In the genomic region with DNA sequence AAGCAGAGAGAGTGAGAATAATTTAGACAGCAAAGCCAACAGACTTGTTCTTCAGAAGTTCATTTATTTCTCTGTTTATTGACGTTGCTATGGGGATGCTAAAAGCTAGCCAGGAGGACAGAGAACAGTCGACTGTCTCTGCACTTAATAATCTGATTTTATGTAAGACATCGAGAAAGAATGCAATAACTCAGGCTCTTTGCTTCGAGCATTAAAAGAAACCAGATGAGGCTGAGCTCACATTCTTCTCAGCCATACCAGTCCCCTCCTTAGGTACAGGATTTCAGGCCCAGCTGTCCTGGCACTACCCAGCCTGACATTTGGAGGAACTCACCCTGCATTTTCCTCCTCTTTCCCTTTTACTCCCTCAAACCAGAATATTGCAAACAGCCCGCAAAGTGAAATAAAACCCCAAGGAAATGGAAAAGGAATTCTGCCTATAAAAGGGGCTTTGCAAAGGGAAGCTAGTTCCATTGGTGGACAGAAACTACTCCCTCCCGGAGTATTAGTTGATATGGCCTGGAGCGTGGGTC, we compare ENCODE assay signal across 1 cellular context.
TF ChIP-seq lines count a peak whose summit lies in the region.

No MANE protein-coding gene starts in this region.

TF ChIP-seq in GM23338, 12 proteins besides CTCF, POLR2A, EP300 and RAD21 (continued from another document):
- TF ChIP-seq, protein P1, sequence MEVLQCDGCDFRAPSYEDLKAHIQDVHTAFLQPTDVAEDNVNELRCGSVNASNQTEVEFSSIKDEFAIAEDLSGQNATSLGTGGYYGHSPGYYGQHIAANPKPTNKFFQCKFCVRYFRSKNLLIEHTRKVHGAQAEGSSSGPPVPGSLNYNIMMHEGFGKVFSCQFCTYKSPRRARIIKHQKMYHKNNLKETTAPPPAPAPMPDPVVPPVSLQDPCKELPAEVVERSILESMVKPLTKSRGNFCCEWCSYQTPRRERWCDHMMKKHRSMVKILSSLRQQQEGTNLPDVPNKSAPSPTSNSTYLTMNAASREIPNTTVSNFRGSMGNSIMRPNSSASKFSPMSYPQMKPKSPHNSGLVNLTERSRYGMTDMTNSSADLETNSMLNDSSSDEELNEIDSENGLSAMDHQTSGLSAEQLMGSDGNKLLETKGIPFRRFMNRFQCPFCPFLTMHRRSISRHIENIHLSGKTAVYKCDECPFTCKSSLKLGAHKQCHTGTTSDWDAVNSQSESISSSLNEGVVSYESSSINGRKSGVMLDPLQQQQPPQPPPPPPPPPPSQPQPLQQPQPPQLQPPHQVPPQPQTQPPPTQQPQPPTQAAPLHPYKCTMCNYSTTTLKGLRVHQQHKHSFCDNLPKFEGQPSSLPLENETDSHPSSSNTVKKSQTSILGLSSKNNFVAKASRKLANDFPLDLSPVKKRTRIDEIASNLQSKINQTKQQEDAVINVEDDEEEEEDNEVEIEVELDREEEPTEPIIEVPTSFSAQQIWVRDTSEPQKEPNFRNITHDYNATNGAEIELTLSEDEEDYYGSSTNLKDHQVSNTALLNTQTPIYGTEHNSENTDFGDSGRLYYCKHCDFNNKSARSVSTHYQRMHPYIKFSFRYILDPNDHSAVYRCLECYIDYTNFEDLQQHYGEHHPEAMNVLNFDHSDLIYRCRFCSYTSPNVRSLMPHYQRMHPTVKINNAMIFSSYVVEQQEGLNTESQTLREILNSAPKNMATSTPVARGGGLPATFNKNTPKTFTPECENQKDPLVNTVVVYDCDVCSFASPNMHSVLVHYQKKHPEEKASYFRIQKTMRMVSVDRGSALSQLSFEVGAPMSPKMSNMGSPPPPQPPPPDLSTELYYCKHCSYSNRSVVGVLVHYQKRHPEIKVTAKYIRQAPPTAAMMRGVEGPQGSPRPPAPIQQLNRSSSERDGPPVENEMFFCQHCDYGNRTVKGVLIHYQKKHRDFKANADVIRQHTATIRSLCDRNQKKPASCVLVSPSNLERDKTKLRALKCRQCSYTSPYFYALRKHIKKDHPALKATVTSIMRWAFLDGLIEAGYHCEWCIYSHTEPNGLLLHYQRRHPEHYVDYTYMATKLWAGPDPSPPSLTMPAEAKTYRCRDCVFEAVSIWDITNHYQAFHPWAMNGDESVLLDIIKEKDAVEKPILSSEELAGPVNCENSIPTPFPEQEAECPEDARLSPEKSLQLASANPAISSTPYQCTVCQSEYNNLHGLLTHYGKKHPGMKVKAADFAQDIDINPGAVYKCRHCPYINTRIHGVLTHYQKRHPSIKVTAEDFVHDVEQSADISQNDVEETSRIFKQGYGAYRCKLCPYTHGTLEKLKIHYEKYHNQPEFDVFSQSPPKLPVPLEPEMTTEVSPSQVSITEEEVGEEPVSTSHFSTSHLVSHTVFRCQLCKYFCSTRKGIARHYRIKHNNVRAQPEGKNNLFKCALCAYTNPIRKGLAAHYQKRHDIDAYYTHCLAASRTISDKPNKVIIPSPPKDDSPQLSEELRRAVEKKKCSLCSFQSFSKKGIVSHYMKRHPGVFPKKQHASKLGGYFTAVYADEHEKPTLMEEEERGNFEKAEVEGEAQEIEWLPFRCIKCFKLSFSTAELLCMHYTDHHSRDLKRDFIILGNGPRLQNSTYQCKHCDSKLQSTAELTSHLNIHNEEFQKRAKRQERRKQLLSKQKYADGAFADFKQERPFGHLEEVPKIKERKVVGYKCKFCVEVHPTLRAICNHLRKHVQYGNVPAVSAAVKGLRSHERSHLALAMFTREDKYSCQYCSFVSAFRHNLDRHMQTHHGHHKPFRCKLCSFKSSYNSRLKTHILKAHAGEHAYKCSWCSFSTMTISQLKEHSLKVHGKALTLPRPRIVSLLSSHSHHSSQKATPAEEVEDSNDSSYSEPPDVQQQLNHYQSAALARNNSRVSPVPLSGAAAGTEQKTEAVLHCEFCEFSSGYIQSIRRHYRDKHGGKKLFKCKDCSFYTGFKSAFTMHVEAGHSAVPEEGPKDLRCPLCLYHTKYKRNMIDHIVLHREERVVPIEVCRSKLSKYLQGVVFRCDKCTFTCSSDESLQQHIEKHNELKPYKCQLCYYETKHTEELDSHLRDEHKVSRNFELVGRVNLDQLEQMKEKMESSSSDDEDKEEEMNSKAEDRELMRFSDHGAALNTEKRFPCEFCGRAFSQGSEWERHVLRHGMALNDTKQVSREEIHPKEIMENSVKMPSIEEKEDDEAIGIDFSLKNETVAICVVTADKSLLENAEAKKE (CRISPR knock-in tag; IDR thresholded peaks at IDR 0.05): no peak
- TF ChIP-seq POLR2AphosphoS5 (IDR thresholded peaks at IDR 0.05; ENCODE audit: low read depth) (no peak), STAT1 (IDR thresholded peaks at IDR 0.05; ENCODE audit: unreplicated experiment) (no peak), ZNF331 (CRISPR knock-in tag; IDR thresholded peaks at IDR 0.05; ENCODE audit: low read depth) (no peak), JUNB (IDR thresholded peaks at IDR 0.05; ENCODE audit: unreplicated experiment) (no peak), EZH2 (IDR thresholded peaks at IDR 0.05; ENCODE audit: low read depth, unreplicated experiment) (no peak), ZNF114 (CRISPR knock-in tag; IDR thresholded peaks at IDR 0.05) (no peak)
- TF ChIP-seq, protein P2, sequence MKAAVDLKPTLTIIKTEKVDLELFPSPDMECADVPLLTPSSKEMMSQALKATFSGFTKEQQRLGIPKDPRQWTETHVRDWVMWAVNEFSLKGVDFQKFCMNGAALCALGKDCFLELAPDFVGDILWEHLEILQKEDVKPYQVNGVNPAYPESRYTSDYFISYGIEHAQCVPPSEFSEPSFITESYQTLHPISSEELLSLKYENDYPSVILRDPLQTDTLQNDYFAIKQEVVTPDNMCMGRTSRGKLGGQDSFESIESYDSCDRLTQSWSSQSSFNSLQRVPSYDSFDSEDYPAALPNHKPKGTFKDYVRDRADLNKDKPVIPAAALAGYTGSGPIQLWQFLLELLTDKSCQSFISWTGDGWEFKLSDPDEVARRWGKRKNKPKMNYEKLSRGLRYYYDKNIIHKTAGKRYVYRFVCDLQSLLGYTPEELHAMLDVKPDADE (IDR thresholded peaks at IDR 0.05): no peak
